ENCODE assay signal across 8 cellular contexts in genomic region chr11:65899356-65900124, GRCh38. TPM values are rescaled to one million over a fixed set of nuclear protein-coding genes. Genes with fewer than 3 reads are reported as not detected.
DNase-seq lines count a peak whose midpoint lies in the region; ATAC-seq and FAIRE-seq lines count a peak whose summit lies in the region.

No MANE protein-coding gene starts in this region.

- H3K4me3 Mint-ChIP-seq in dendritic cell treated with granulocyte-macrophage colony-stimulating factor and Interleukin-4, amounts not matched to agents 40 ng/mL and 50 ng/mL, for 4 days = peak overlapping the region; percentile 83

- intact Hi-C loops in dendritic cell treated with granulocyte-macrophage colony-stimulating factor and Interleukin-4, amounts not matched to agents 40 ng/mL and 50 ng/mL, for 4 days (cut with micrococcal nuclease) = no loop called here

- peaks cover 21% of the 10 kb centered on the region for H3K36me3 Mint-ChIP-seq in dendritic cell treated with granulocyte-macrophage colony-stimulating factor and Interleukin-4, amounts not matched to agents 40 ng/mL and 50 ng/mL, for 4 days (ENCODE audit: low read depth)

- H3K4me1 Mint-ChIP-seq in dendritic cell treated with granulocyte-macrophage colony-stimulating factor and Interleukin-4, amounts not matched to agents 40 ng/mL and 50 ng/mL, for 4 days (ENCODE audit: low read depth) = peaks cover 38% of the 10 kb centered on the region

- peak; percentile 84 for DNase-seq in AG20443 (ENCODE audit: low spot score)
- peak; percentile 84 for DNase-seq in HTR-8/SVneo (ENCODE audit: insufficient read length, low spot score)
- DNase-seq in activated CD4-positive, CD25-positive, alpha-beta regulatory T cell treated with anti-CD3 and anti-CD28 coated beads, Interleukin-2, amount 50 U/mL, for 72 hours = peak; percentile 75
- DNase-seq in lung microvascular endothelial cell (ENCODE audit: low read depth in 2 of 2) = peak; percentile 76 to 86
- peak; percentile 45 to 65 for DNase-seq in stimulated activated CD8-positive, alpha-beta memory T cell treated with anti-CD3 and anti-CD28 coated beads, Interleukin-4, amount 100 ng/mL, for 4 hours (ENCODE audit: low read depth in 2 of 2, low spot score in 1 of 2)

- peaks cover 13% of the 10 kb centered on the region for H3K27me3 Mint-ChIP-seq in dendritic cell treated with granulocyte-macrophage colony-stimulating factor and Interleukin-4, amounts not matched to agents 40 ng/mL and 50 ng/mL, for 4 days

- ATAC-seq in GM19324 (IDR thresholded peaks at IDR 0.05; ENCODE audit: low FRiP score, unreplicated experiment) (no peak), GM18907 (IDR thresholded peaks at IDR 0.05; ENCODE audit: unreplicated experiment) (no peak)

- no peaks in the 10 kb centered on the region for H3K9me3 Mint-ChIP-seq in dendritic cell treated with granulocyte-macrophage colony-stimulating factor and Interleukin-4, amounts not matched to agents 40 ng/mL and 50 ng/mL, for 4 days

- FAIRE-seq in HTR-8/SVneo (lab: Jason Lieb, UNC) = no peak

- peak overlapping the region; percentile 90 for H3K27ac Mint-ChIP-seq in dendritic cell treated with granulocyte-macrophage colony-stimulating factor and Interleukin-4, amounts not matched to agents 40 ng/mL and 50 ng/mL, for 4 days

RNA-seq across cellular contexts. Expression of gene FOSL1, which starts 0.6 kb away (rescaled TPM):
- 0.99 and 3.1 TPM in 2 replicates for total RNA-seq in lung microvascular endothelial cell

RNA-seq across cellular contexts. Expression of gene CCDC85B, which starts 9.1 kb away (rescaled TPM):
- total RNA-seq in lung microvascular endothelial cell = 51.9 and 56.0 TPM in 2 replicates

RNA-seq across cellular contexts. Expression of gene FIBP, which starts 11.3 kb away (rescaled TPM):
- 145 and 157 TPM in 2 replicates for total RNA-seq in lung microvascular endothelial cell

RNA-seq across cellular contexts. Expression of gene C11orf68, which starts 19.3 kb away (rescaled TPM):
- total RNA-seq in lung microvascular endothelial cell = 10.2 and 15.7 TPM in 2 replicates

RNA-seq across cellular contexts. Expression of gene DRAP1, which starts 19.7 kb away (rescaled TPM):
- 91.1 and 103 TPM in 2 replicates for total RNA-seq in lung microvascular endothelial cell
